ENCODE assay signal across 9 cellular contexts in genomic region chr1:161044535-161044907, GRCh38. TPM values are rescaled to one million over a fixed set of nuclear protein-coding genes. Genes with fewer than 3 reads are reported as not detected.
DNase-seq lines count a peak whose midpoint lies in the region; ATAC-seq, FAIRE-seq and TF ChIP-seq lines count a peak whose summit lies in the region.
"Had no signal": no experiment of that assay in that cellular context is flagged by ENCODE, and none has a peak within 500 bp of the region (broad histone marks: within the 10 kb centered on the region; RNA-seq: fewer than 3 reads in every experiment).

No MANE protein-coding gene starts in this region.

- intact Hi-C loops in left lung (cut with DNase I) (no loop called here), tibial artery (cut with DNase I; ENCODE audit: low total_unique reads) (loop anchor here (10.0 kb wide), 1 partner anchor 350 kb away; no protein-coding TSS in a partner anchor)

- H3K36me3 ChIP-seq in astrocyte (ENCODE audit: insufficient read depth, low read length) (peaks cover 17% of the 10 kb centered on the region), left lung (peaks cover 0 to 55% of the 10 kb centered on the region in 2 donors), tibial artery (peaks cover 33 to 39% (median 34%) of the 10 kb centered on the region in 3 donors)

- TF ChIP-seq CTCF in astrocyte (IDR thresholded peaks at IDR 0.05; ENCODE audit: insufficient read depth, low read depth, low read length) (no peak), left lung (IDR thresholded peaks at IDR 0.05) (no peak), tibial artery (IDR thresholded peaks at IDR 0.05) (no peak)

- CTCF ChIA-PET in activated CD8-positive, alpha-beta memory T cell treated with anti-CD3 and anti-CD28 coated beads, Interleukin-2, amount 10 ng/mL, durations not matched to agents 7 days and 5 days (lab: Charles Lee) = interaction anchor here (1.2 to 5.2 kb wide), 8 partner anchors 13 to 366 kb away, joined by 3 to 58 read pairs (median 8); partner anchors contain the start of genes ARHGAP30, F11R and KLHDC9

- no peaks in the 10 kb centered on the region for H3K27me3 Mint-ChIP-seq in activated CD8-positive, alpha-beta memory T cell treated with anti-CD3 and anti-CD28 coated beads, Interleukin-2, amount 10 ng/mL, durations not matched to agents 7 days and 5 days
- H3K27me3 Mint-ChIP-seq in astrocyte (ENCODE audit: low read depth, unreplicated experiment) = no peaks in the 10 kb centered on the region

- H3K9me3 ChIP-seq in astrocyte (ENCODE audit: insufficient read depth, low read depth, low read length) (peaks cover 6% of the 10 kb centered on the region), left lung (no peaks in the 10 kb centered on the region), tibial artery (no peaks in the 10 kb centered on the region)

- H3K27ac ChIP-seq in astrocyte (ENCODE audit: low read depth, low read length) (peak overlapping the region; percentile 97), left lung (peak overlapping the region; percentile 97 to 99), tibial artery (peak overlapping the region; percentile 87 to 90)

- H3K27ac Mint-ChIP-seq in activated CD8-positive, alpha-beta memory T cell treated with anti-CD3 and anti-CD28 coated beads, Interleukin-2, amount 10 ng/mL, durations not matched to agents 7 days and 5 days = peak overlapping the region; percentile 99
- H3K27ac Mint-ChIP-seq in astrocyte (ENCODE audit: unreplicated experiment) = peak overlapping the region; percentile 99

- H3K27me3 ChIP-seq in astrocyte (ENCODE audit: insufficient read depth, low read length) (no peaks in the 10 kb centered on the region), left lung (no peaks in the 10 kb centered on the region), tibial artery (no peaks in the 10 kb centered on the region)

- H3K79me2 ChIP-seq in astrocyte (ENCODE audit: insufficient read depth, low read length) = peaks cover 27% of the 10 kb centered on the region

- peak; percentile 3 for ATAC-seq in activated CD8-positive, alpha-beta memory T cell treated with anti-CD3 and anti-CD28 coated beads, Interleukin-2, amount 10 ng/mL, durations not matched to agents 7 days and 5 days
- no peak for ATAC-seq in left lung
- no peak for ATAC-seq in GM21367 (IDR thresholded peaks at IDR 0.05; ENCODE audit: unreplicated experiment)
- ATAC-seq in GM18519 (IDR thresholded peaks at IDR 0.05; ENCODE audit: low FRiP score, unreplicated experiment) = no peak
- ATAC-seq in GM21619 (IDR thresholded peaks at IDR 0.05; ENCODE audit: unreplicated experiment) = no peak

- peak overlapping the region; percentile 97 for H2AFZ ChIP-seq in astrocyte (ENCODE audit: low read depth, low read length)

- H4K20me1 ChIP-seq in astrocyte (ENCODE audit: insufficient read depth, low read length) = peaks cover 15% of the 10 kb centered on the region

- peaks cover 56% of the 10 kb centered on the region for H3K36me3 Mint-ChIP-seq in activated CD8-positive, alpha-beta memory T cell treated with anti-CD3 and anti-CD28 coated beads, Interleukin-2, amount 10 ng/mL, durations not matched to agents 7 days and 5 days
- peaks cover 25% of the 10 kb centered on the region for H3K36me3 Mint-ChIP-seq in astrocyte (ENCODE audit: low read depth, unreplicated experiment)

- peaks cover 57% of the 10 kb centered on the region for H3K4me1 Mint-ChIP-seq in activated CD8-positive, alpha-beta memory T cell treated with anti-CD3 and anti-CD28 coated beads, Interleukin-2, amount 10 ng/mL, durations not matched to agents 7 days and 5 days
- H3K4me1 Mint-ChIP-seq in astrocyte (ENCODE audit: low read depth, unreplicated experiment) = peaks cover 17% of the 10 kb centered on the region

- H3K4me3 ChIP-seq in astrocyte (ENCODE audit: insufficient read depth, low read depth, low read length) (peak overlapping the region; percentile 85), left lung (peak overlapping the region; percentile 86 to 99), tibial artery (peak overlapping the region; percentile 80 to 87)

- DNase-seq in activated CD8-positive, alpha-beta memory T cell treated with anti-CD3 and anti-CD28 coated beads, Interleukin-2, amount 10 ng/mL, durations not matched to agents 7 days and 5 days = peak; percentile 46
- no peak for DNase-seq in activated CD8-positive, alpha-beta memory T cell treated with anti-CD3 and anti-CD28 coated beads, Interleukin-2, amount 50 U/mL, for 4 hours
- DNase-seq in astrocyte (ENCODE audit: low read depth) (no peak), left lung (no peak), tibial artery (no peak)

- H3K9me3 Mint-ChIP-seq in activated CD8-positive, alpha-beta memory T cell treated with anti-CD3 and anti-CD28 coated beads, Interleukin-2, amount 10 ng/mL, durations not matched to agents 7 days and 5 days (ENCODE audit: low read depth) = no peaks in the 10 kb centered on the region
- peaks cover 16% of the 10 kb centered on the region for H3K9me3 Mint-ChIP-seq in astrocyte (ENCODE audit: unreplicated experiment)

- H3K4me2 ChIP-seq in astrocyte (ENCODE audit: low read length) = peak overlapping the region; percentile 98

- FAIRE-seq in astrocyte (lab: Jason Lieb, UNC) = no peak
- FAIRE-seq: TTC549 had no signal

- peak overlapping the region; percentile 80 for H3K4me3 Mint-ChIP-seq in activated CD8-positive, alpha-beta memory T cell treated with anti-CD3 and anti-CD28 coated beads, Interleukin-2, amount 10 ng/mL, durations not matched to agents 7 days and 5 days
- H3K4me3 Mint-ChIP-seq in astrocyte (ENCODE audit: unreplicated experiment) = peak overlapping the region; percentile 98

- H3K9ac ChIP-seq in astrocyte (ENCODE audit: low read length) = peak overlapping the region; percentile 92

- H3K4me1 ChIP-seq in astrocyte (ENCODE audit: insufficient read depth, low read length) = peaks cover 12% of the 10 kb centered on the region
- peaks cover 12 to 54% of the 10 kb centered on the region in 2 donors for H3K4me1 ChIP-seq in left lung
- peaks cover 0 to 28% (median 11%) of the 10 kb centered on the region in 4 donors for H3K4me1 ChIP-seq in tibial artery

RNA-seq across cellular contexts. Expression of gene USF1, which starts 1.3 kb away (rescaled TPM):
- 10 to 100 TPM; 75.4 to 90.1 TPM for total RNA-seq in activated CD8-positive, alpha-beta memory T cell treated with anti-CD3 and anti-CD28 coated beads, Interleukin-2, amount 10 ng/mL, durations not matched to agents 7 days and 5 days
- total RNA-seq in astrocyte (61.3 and 70.1 TPM in 2 replicates), left lung (10 to 100 TPM; 56.1 to 72.4 TPM)

RNA-seq across cellular contexts. Expression of gene TSTD1, which starts 5.8 kb away (rescaled TPM):
- total RNA-seq in activated CD8-positive, alpha-beta memory T cell treated with anti-CD3 and anti-CD28 coated beads, Interleukin-2, amount 10 ng/mL, durations not matched to agents 7 days and 5 days = 10 to 100 TPM; 62.8 TPM
- 9.5 TPM in 2 replicates for total RNA-seq in astrocyte
- total RNA-seq in left lung = 10 to 100 TPM; 35.1 to 73.5 TPM

RNA-seq across cellular contexts. Expression of gene F11R, which starts 23.6 kb away (rescaled TPM):
- 10 to 100 TPM; 13.5 to 14.0 TPM for total RNA-seq in activated CD8-positive, alpha-beta memory T cell treated with anti-CD3 and anti-CD28 coated beads, Interleukin-2, amount 10 ng/mL, durations not matched to agents 7 days and 5 days
- total RNA-seq in astrocyte (53.7 and 68.6 TPM in 2 replicates), left lung (100 to 1,000 TPM; 142 to 164 TPM)

RNA-seq across cellular contexts. Expression of gene ARHGAP30, which starts 25.2 kb away (rescaled TPM):
- total RNA-seq in activated CD8-positive, alpha-beta memory T cell treated with anti-CD3 and anti-CD28 coated beads, Interleukin-2, amount 10 ng/mL, durations not matched to agents 7 days and 5 days = 100 to 1,000 TPM; 260 to 273 TPM
- total RNA-seq in astrocyte (0.19 and 0.25 TPM in 2 replicates), left lung (10 to 100 TPM; 18.8 to 57.7 TPM)

RNA-seq across cellular contexts. Expression of gene NECTIN4, which starts 44.8 kb away (rescaled TPM):
- under 1 TPM; 0.12 TPM for total RNA-seq in activated CD8-positive, alpha-beta memory T cell treated with anti-CD3 and anti-CD28 coated beads, Interleukin-2, amount 10 ng/mL, durations not matched to agents 7 days and 5 days
- total RNA-seq in astrocyte (1.6 and 1.9 TPM in 2 replicates), left lung (1 to 10 TPM; 5.6 to 9.6 TPM)
